ENCODE assay signal across 1 cellular context in genomic region chr13:72170571-72170970, GRCh38.
TF ChIP-seq lines count a peak whose summit lies in the region.

No MANE protein-coding gene starts in this region.

TF ChIP-seq in SK-N-SH treated with all-trans-retinoic acid at 6 μM for 48 hours, 23 proteins besides CTCF, POLR2A, EP300 and RAD21 (continued from another document):
- no peak for TF ChIP-seq ZNF565 (CRISPR knock-in tag; conservative IDR thresholded peaks at IDR 0.05; ENCODE audit: low read depth)
- TF ChIP-seq ZFP30 (CRISPR knock-in tag; IDR thresholded peaks at IDR 0.05): no peak
- TF ChIP-seq TCF4 (CRISPR knock-in tag; IDR thresholded peaks at IDR 0.05; ENCODE audit: borderline replicate concordance): no peak
- TF ChIP-seq ZNF70 (CRISPR knock-in tag; IDR thresholded peaks at IDR 0.05): no peak
- no peak for TF ChIP-seq ARNTL (CRISPR knock-in tag; IDR thresholded peaks at IDR 0.05; ENCODE audit: borderline replicate concordance, low read depth)
- no peak for TF ChIP-seq ZNF8 (CRISPR knock-in tag; IDR thresholded peaks at IDR 0.05)
- TF ChIP-seq GLIS3 (CRISPR knock-in tag; IDR thresholded peaks at IDR 0.05): no peak
